7 cellular contexts compared by ENCODE assay signal in the genomic region with DNA sequence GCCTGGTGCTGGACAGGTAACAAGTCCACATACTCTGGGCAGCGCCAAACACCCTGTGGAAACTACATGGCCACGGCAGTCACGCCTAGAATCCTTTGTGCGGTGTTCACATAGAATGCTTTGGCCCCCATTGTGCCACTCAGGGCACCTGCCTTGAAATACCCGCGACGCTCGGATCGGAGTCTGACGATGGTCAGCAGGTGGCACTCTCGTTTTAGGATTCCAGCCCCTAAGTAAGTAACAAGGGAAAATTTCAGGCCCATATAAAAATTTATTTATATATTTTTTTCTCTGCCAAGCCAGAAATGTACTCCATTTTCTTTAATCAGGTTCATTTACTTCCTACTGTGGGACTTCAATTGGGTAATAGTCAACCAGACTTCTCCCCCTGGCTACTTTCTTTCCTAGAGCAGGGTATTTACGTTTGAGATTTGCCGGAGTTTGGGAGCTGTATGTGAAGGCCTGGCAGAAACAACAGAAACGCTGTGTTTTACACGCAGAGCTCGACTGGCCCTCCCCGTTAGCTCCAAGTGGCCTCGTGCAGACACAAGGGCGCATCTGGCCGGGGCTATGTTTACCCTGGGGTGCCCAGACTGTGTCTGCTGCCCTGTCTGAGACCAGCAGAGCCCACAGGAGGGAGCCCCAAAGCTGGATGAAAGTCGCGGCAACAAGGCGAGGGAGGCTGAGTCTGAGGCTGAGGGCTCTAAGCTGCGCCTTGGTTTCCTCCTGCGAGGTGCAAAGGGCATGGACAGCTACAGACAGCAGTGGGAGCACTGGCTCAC. TPM values are rescaled to one million over a fixed set of nuclear protein-coding genes. Genes with fewer than 3 reads are reported as not detected.
DNase-seq lines count a peak whose midpoint lies in the region; ATAC-seq and TF ChIP-seq lines count a peak whose summit lies in the region.

No MANE protein-coding gene starts in this region.

- TF ChIP-seq POLR2A in HCT116 (IDR thresholded peaks at IDR 0.05; ENCODE audit: borderline replicate concordance, extremely low read depth, insufficient read depth, insufficient read length) (no peak), suprapubic skin (IDR thresholded peaks at IDR 0.05) (no peak)

- DNase-seq in HCT116 (ENCODE audit: low read depth, low spot score) (no peak), NCI-H526 (lab: John Stamatoyannopoulos, UW) (peak; percentile 13 to 73), dermis microvascular lymphatic vessel endothelial cell (ENCODE audit: low read depth in 2 of 2) (peak; percentile 79 to 83), left lobe of liver (ENCODE audit: low spot score) (peak; percentile 64), suprapubic skin (ENCODE audit: low spot score in 2 of 2) (peak in 1 of 2 donors; percentile 65)

- peaks cover 0 to 9% of the 10 kb centered on the region in 2 experiments; a peak in 1 of 4 replicates for H3K9me3 ChIP-seq in HCT116 (ENCODE audit: control insufficient read depth in 1 of 2, insufficient read depth in 1 of 2, low read depth in 1 of 2, low read length in 2 of 2)
- H3K9me3 ChIP-seq in suprapubic skin = no peaks in the 10 kb centered on the region

- ATAC-seq in HCT116 = no peak
- ATAC-seq in left lobe of liver = peak; percentile 90
- no peak for ATAC-seq in GM21528 (IDR thresholded peaks at IDR 0.05; ENCODE audit: low FRiP score, unreplicated experiment)
- no peak for ATAC-seq in HG02588 (IDR thresholded peaks at IDR 0.05; ENCODE audit: unreplicated experiment)

- intact Hi-C loops in HCT116 (cut with micrococcal nuclease) = no loop called here

- no peaks in the 10 kb centered on the region for H4K20me1 ChIP-seq in HCT116 (ENCODE audit: insufficient read depth)

- H3K27ac ChIP-seq in HCT116 (ENCODE audit: low read depth, low read length) (no peak overlapping the region), suprapubic skin (peak overlapping the region; percentile 54)

- no peak for TF ChIP-seq CTCF in HCT116 (IDR thresholded peaks at IDR 0.05 in 2 of 3, conservative IDR thresholded peaks at IDR 0.05 in 1 of 3; ENCODE audit: borderline replicate concordance in 1 of 3, insufficient read depth in 1 of 3, low read depth in 2 of 3, low read length in 2 of 3)
- TF ChIP-seq CTCF in suprapubic skin (IDR thresholded peaks at IDR 0.05) = peak in 1 of 2 donors; percentile 39

- H3K27me3 ChIP-seq in HCT116 (ENCODE audit: insufficient read depth, low read length) (no peaks in the 10 kb centered on the region), suprapubic skin (no peaks in the 10 kb centered on the region)

- no peak overlapping the region for H3K9ac ChIP-seq in HCT116 (ENCODE audit: low read length)

- RAD21 ChIA-PET in HCT116 (lab: Charles Lee; ENCODE audit: low non-redundant PET in 1 of 2, low total read pairs in 2 of 2, uncharacterized antibody in 2 of 2, unreplicated experiment in 2 of 2) = interaction anchor here in 1 of 2 experiments (0.7 kb wide), 1 partner anchor 1115 kb away, joined by 3 read pairs; no protein-coding TSS in a partner anchor

- H3K4me1 ChIP-seq in HCT116 (ENCODE audit: control insufficient read depth in 1 of 2, insufficient read depth in 2 of 2, low read length in 2 of 2) (no peaks in the 10 kb centered on the region), suprapubic skin (peaks cover 12% of the 10 kb centered on the region)

- no peaks in the 10 kb centered on the region for H3K9me2 ChIP-seq in HCT116 (ENCODE audit: insufficient read depth)

- WGBS in suprapubic skin = 26% methylated on average over 25 of the region's 25 CpGs

- no TSS peak for BruUV-seq in HCT116 (replicated peaks; lab: Mats Ljungman, UMichigan)

- no peaks in the 10 kb centered on the region for H3K36me3 ChIP-seq in HCT116 (ENCODE audit: control insufficient read depth in 1 of 2, insufficient read depth in 2 of 2, low read length in 2 of 2)
- no peaks in the 10 kb centered on the region for H3K36me3 ChIP-seq in suprapubic skin

- H3K4me3 ChIP-seq in HCT116 (replicated peaks in 1 of 2; ENCODE audit: low read depth in 1 of 2, low read length in 2 of 2) (no peak overlapping the region), suprapubic skin (peak overlapping the region; percentile 1)

- no peak overlapping the region for H2AFZ ChIP-seq in HCT116 (ENCODE audit: low read depth, low read length, poor library complexity, severe bottlenecking)

- H3K79me2 ChIP-seq in HCT116 (ENCODE audit: insufficient read depth, low read length) = no peaks in the 10 kb centered on the region

- 0 out of 2 replicates have a peak, but pooled peaks have one; percentile 18 for TF ChIP-seq RAD21 in HCT116 (IDR thresholded peaks at IDR 0.05; ENCODE audit: low read depth)

- POLR2A ChIA-PET in HCT116 (lab: Charles Lee) = interaction anchor here (0.6 kb wide), 1 partner anchor 1206 kb away, joined by 3 read pairs; no protein-coding TSS in a partner anchor

- H3K4me2 ChIP-seq in HCT116 (ENCODE audit: low read length) = no peak overlapping the region

- CTCF ChIA-PET in HCT116 (lab: Charles Lee) = interaction anchor here (0.6 to 1.7 kb wide), 4 partner anchors 517 to 1208 kb away, joined by 3 to 4 read pairs (median 4); no protein-coding TSS in a partner anchor

- no peak for TF ChIP-seq EP300 in suprapubic skin (IDR thresholded peaks at IDR 0.05)

TF ChIP-seq in HCT116, 20 proteins besides CTCF, POLR2A, EP300 and RAD21:
- TF ChIP-seq ZNF274 (IDR thresholded peaks at IDR 0.05; ENCODE audit: low read depth, low read length) = no peak
- no peak for TF ChIP-seq ZFX (IDR thresholded peaks at IDR 0.05)
- no peak for TF ChIP-seq SP1 (IDR thresholded peaks at IDR 0.05; ENCODE audit: low read depth)
- TF ChIP-seq, protein P1, sequence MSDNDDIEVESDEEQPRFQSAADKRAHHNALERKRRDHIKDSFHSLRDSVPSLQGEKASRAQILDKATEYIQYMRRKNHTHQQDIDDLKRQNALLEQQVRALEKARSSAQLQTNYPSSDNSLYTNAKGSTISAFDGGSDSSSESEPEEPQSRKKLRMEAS (IDR thresholded peaks at IDR 0.05) = no peak
- TF ChIP-seq SIN3A (IDR thresholded peaks at IDR 0.05; ENCODE audit: low read depth) = no peak
- TF ChIP-seq CEBPB (IDR thresholded peaks at IDR 0.05; ENCODE audit: low read depth) = no peak
- TF ChIP-seq, protein P2, sequence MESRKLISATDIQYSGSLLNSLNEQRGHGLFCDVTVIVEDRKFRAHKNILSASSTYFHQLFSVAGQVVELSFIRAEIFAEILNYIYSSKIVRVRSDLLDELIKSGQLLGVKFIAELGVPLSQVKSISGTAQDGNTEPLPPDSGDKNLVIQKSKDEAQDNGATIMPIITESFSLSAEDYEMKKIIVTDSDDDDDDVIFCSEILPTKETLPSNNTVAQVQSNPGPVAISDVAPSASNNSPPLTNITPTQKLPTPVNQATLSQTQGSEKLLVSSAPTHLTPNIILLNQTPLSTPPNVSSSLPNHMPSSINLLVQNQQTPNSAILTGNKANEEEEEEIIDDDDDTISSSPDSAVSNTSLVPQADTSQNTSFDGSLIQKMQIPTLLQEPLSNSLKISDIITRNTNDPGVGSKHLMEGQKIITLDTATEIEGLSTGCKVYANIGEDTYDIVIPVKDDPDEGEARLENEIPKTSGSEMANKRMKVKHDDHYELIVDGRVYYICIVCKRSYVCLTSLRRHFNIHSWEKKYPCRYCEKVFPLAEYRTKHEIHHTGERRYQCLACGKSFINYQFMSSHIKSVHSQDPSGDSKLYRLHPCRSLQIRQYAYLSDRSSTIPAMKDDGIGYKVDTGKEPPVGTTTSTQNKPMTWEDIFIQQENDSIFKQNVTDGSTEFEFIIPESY (IDR thresholded peaks at IDR 0.05; ENCODE audit: extremely low read depth, insufficient replicate concordance, low read length) = no peak
- no peak for TF ChIP-seq EGR1 (IDR thresholded peaks at IDR 0.05; ENCODE audit: low read depth)
- TF ChIP-seq POLR2AphosphoS5 (IDR thresholded peaks at IDR 0.05; ENCODE audit: low read depth, low read length) = no peak
- TF ChIP-seq EZH2 (IDR thresholded peaks at IDR 0.05) = no peak
- TF ChIP-seq JUND (IDR thresholded peaks at IDR 0.05) = no peak
- no peak for TF ChIP-seq EZH2phosphoT487 (IDR thresholded peaks at IDR 0.05; ENCODE audit: borderline replicate concordance)
- TF ChIP-seq SRF (IDR thresholded peaks at IDR 0.05; ENCODE audit: low read depth) = no peak
- TF ChIP-seq, protein P3, sequence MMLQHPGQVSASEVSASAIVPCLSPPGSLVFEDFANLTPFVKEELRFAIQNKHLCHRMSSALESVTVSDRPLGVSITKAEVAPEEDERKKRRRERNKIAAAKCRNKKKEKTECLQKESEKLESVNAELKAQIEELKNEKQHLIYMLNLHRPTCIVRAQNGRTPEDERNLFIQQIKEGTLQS (IDR thresholded peaks at IDR 0.05) = no peak
- TF ChIP-seq YY1 (IDR thresholded peaks at IDR 0.05; ENCODE audit: extremely low read depth, insufficient replicate concordance, low read depth, low read length) = no peak

RNA-seq across cellular contexts. Expression of a gene that starts 41.6 kb away (rescaled TPM):
- total RNA-seq in HCT116 (2021; ENCODE audit: unreplicated experiment) = not detected
- not detected in 2 replicates for polyA plus RNA-seq in HCT116 (2012)
- not detected in 2 replicates for total RNA-seq in dermis microvascular lymphatic vessel endothelial cell
- not detected for total RNA-seq in left lobe of liver
- total RNA-seq in suprapubic skin = not detected
